ENCODE assay signal across 36 cellular contexts in the genomic region with DNA sequence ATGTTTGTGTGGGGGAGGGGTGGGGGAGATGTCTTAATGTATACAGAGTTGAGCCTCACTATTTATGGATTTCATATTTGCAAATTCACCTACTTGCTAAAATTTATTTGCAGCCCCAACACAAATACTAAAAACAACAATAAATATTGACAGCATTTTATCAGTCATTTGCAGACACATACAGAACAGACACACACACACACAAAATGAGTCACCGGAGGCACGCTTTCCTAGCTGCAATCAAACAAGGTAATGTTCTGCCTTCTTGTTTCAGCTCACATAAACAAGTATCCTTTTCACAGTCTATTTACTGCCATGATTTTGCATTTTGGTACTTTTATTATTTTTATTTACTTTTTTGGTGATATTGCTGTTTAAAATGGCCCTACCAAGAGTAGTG.
DNase-seq lines count a peak whose midpoint lies in the region; ATAC-seq, FAIRE-seq and TF ChIP-seq lines count a peak whose summit lies in the region.
"Had no signal": no experiment of that assay in that cellular context is flagged by ENCODE, and none has a peak within 500 bp of the region (broad histone marks: within the 10 kb centered on the region; RNA-seq: fewer than 3 reads in every experiment).

No MANE protein-coding gene starts in this region.

- no peaks in the 10 kb centered on the region for H3K36me3 Mint-ChIP-seq in Calu3 (ENCODE audit: insufficient read depth, unreplicated experiment)
- H3K36me3 Mint-ChIP-seq in CD4-positive, alpha-beta T cell (ENCODE audit: low read depth) = no peaks in the 10 kb centered on the region
- H3K36me3 Mint-ChIP-seq: activated naive CD4-positive, alpha-beta T cell treated with anti-CD3 and anti-CD28 coated beads, Interleukin-2, amount 50 U/mL, for 24 hours; natural killer cell treated with Interleukin-12 subunit alpha and Interleukin-12 subunit beta and Interleukin-15 and Interleukin-18, amount 100 ng/mL, for 72 hours; stimulated activated naive B cell treated with anti-CD40 and anti-IgM and Interleukin-4, amounts not matched to agents 10 μg/mL and 1 μg/mL and 100 μg/mL, for 72 hours had no signal

- H3K27me3 ChIP-seq in bronchial epithelial cell (ENCODE audit: control insufficient read depth, insufficient read depth, low read length) = no peaks in the 10 kb centered on the region
- H3K27me3 ChIP-seq in CD4-positive, alpha-beta T cell (ENCODE audit: control insufficient read depth, insufficient read depth, low read length) = no peaks in the 10 kb centered on the region
- H3K27me3 ChIP-seq: BLaER1, gastroesophageal sphincter, upper lobe of left lung had no signal

- peaks cover 33% of the 10 kb centered on the region for H3K4me1 Mint-ChIP-seq in Calu3 (ENCODE audit: low read depth, unreplicated experiment)
- H3K4me1 Mint-ChIP-seq in CD4-positive, alpha-beta T cell (ENCODE audit: low read depth) = no peaks in the 10 kb centered on the region
- H3K4me1 Mint-ChIP-seq: activated naive CD4-positive, alpha-beta T cell treated with anti-CD3 and anti-CD28 coated beads, Interleukin-2, amount 50 U/mL, for 24 hours; stimulated activated naive B cell treated with anti-CD40 and anti-IgM and Interleukin-4, amounts not matched to agents 10 μg/mL and 1 μg/mL and 100 μg/mL, for 72 hours had no signal

- intact Hi-C loops in Calu3 (cut with micrococcal nuclease; ENCODE audit: unreplicated experiment) = no loop called here
- intact Hi-C loops in CD4-positive, alpha-beta T cell (cut with DNase I, micrococcal nuclease) = loop anchor here in 1 of 2 experiments (5.0 kb wide), 1 partner anchor 208 kb away; the partner anchor contains the start of gene TFAM

- TF ChIP-seq CTCF in Calu3 (IDR thresholded peaks at IDR 0.05; ENCODE audit: unreplicated experiment) (no peak), bronchial epithelial cell (IDR thresholded peaks at IDR 0.05; ENCODE audit: insufficient read depth, low read length, severe bottlenecking) (no peak), fibroblast of villous mesenchyme (IDR thresholded peaks at IDR 0.05; ENCODE audit: insufficient read depth, low read depth, low read length) (no peak)
- TF ChIP-seq CTCF in CD4-positive, alpha-beta T cell (IDR thresholded peaks at IDR 0.05) = no peak

- no peaks in the 10 kb centered on the region for H3K9me3 Mint-ChIP-seq in Calu3 (ENCODE audit: low read depth, unreplicated experiment)
- no peaks in the 10 kb centered on the region for H3K9me3 Mint-ChIP-seq in CD4-positive, alpha-beta T cell
- H3K9me3 Mint-ChIP-seq: activated naive CD4-positive, alpha-beta T cell treated with anti-CD3 and anti-CD28 coated beads, Interleukin-2, amount 50 U/mL, for 24 hours; effector memory CD8-positive, alpha-beta T cell; natural killer cell treated with Interleukin-12 subunit alpha and Interleukin-12 subunit beta and Interleukin-15 and Interleukin-18, amount 100 ng/mL, for 72 hours; stimulated activated naive B cell treated with anti-CD40 and anti-IgM and Interleukin-4, amounts not matched to agents 10 μg/mL and 1 μg/mL and 100 μg/mL, for 72 hours; T-helper 2 cell treated with Interferon-gamma antibody and Interleukin-4, amounts not matched to agents 5 μg/mL and 100 μg/mL, for 36 hours had no signal

- peak; percentile 29 for DNase-seq in Calu3
- peak; percentile 29 for DNase-seq in OCI-M1 (lab: John Stamatoyannopoulos, UW)
- peak; percentile 66 for DNase-seq in bronchial epithelial cell (ENCODE audit: low read depth)
- peak; percentile 18 for DNase-seq in fibroblast of villous mesenchyme (ENCODE audit: low read depth)
- DNase-seq in CD4-positive, alpha-beta T cell = no peak
- no peak for DNase-seq in putamen (ENCODE audit: low spot score)
- DNase-seq: activated CD4-positive, alpha-beta T cell treated with anti-CD3 and anti-CD28 coated beads for 4 hours; amygdala; Caco-2; cortex of kidney; effector memory CD8-positive, alpha-beta T cell; KG1; left cardiac atrium; NCI-H1417; NCI-H2029 treated with DMSO at 0.1 percent for 48 hours; NCI-H2227 treated with DMSO at 0.1 percent for 48 hours; NCI-H526 treated with DMSO at 0.1 percent for 48 hours; NK-92 treated with Interleukin-12 subunit alpha and Interleukin-12 subunit beta, amount 100 ng/mL, for 24 hours; occipital lobe; PC-9; Right ventricle myocardium superior; stimulated activated naive B cell treated with anti-CD40 and anti-IgM and Interleukin-4, amounts not matched to agents 10 μg/mL and 1 μg/mL and 100 μg/mL, for 72 hours; substantia nigra; upper lobe of left lung had no signal

- FAIRE-seq in bronchial epithelial cell (lab: Jason Lieb, UNC) = no peak
- FAIRE-seq: GM19239, H1, HTR-8/SVneo had no signal

- POLR2A ChIA-PET in CD4-positive, alpha-beta T cell (lab: Charles Lee) = no interaction called here

- H3K27ac Mint-ChIP-seq in Calu3 (ENCODE audit: unreplicated experiment) = no peak overlapping the region
- H3K27ac Mint-ChIP-seq in CD4-positive, alpha-beta T cell = no peak overlapping the region
- H3K27ac Mint-ChIP-seq: activated naive CD4-positive, alpha-beta T cell treated with anti-CD3 and anti-CD28 coated beads, Interleukin-2, amount 50 U/mL, for 24 hours; effector memory CD8-positive, alpha-beta T cell; natural killer cell treated with Interleukin-12 subunit alpha and Interleukin-12 subunit beta and Interleukin-15 and Interleukin-18, amount 100 ng/mL, for 72 hours; stimulated activated naive B cell treated with anti-CD40 and anti-IgM and Interleukin-4, amounts not matched to agents 10 μg/mL and 1 μg/mL and 100 μg/mL, for 72 hours; T-helper 2 cell treated with Interferon-gamma antibody and Interleukin-4, amounts not matched to agents 5 μg/mL and 100 μg/mL, for 36 hours had no signal

- H3K4me3 Mint-ChIP-seq in Calu3 (ENCODE audit: low read depth, unreplicated experiment) = no peak overlapping the region
- no peak overlapping the region for H3K4me3 Mint-ChIP-seq in CD4-positive, alpha-beta T cell
- H3K4me3 Mint-ChIP-seq: activated naive CD4-positive, alpha-beta T cell treated with anti-CD3 and anti-CD28 coated beads, Interleukin-2, amount 50 U/mL, for 24 hours; effector memory CD8-positive, alpha-beta T cell; natural killer cell treated with Interleukin-12 subunit alpha and Interleukin-12 subunit beta and Interleukin-15 and Interleukin-18, amount 100 ng/mL, for 72 hours; stimulated activated naive B cell treated with anti-CD40 and anti-IgM and Interleukin-4, amounts not matched to agents 10 μg/mL and 1 μg/mL and 100 μg/mL, for 72 hours; T-helper 2 cell treated with Interferon-gamma antibody and Interleukin-4, amounts not matched to agents 5 μg/mL and 100 μg/mL, for 36 hours had no signal

- no peaks in the 10 kb centered on the region for H3K27me3 Mint-ChIP-seq in Calu3 (ENCODE audit: unreplicated experiment)
- H3K27me3 Mint-ChIP-seq in CD4-positive, alpha-beta T cell = peaks cover 12% of the 10 kb centered on the region

- H3K36me3 ChIP-seq in bronchial epithelial cell (ENCODE audit: control insufficient read depth, insufficient read depth, low read length) = no peaks in the 10 kb centered on the region
- H3K36me3 ChIP-seq: BLaER1, gastroesophageal sphincter, upper lobe of left lung had no signal

- no peaks in the 10 kb centered on the region for H3K9me3 ChIP-seq in CD4-positive, alpha-beta T cell (ENCODE audit: control insufficient read depth, low read length)
- H3K9me3 ChIP-seq: BLaER1, Caco-2, gastroesophageal sphincter, upper lobe of left lung had no signal

- ATAC-seq in HG02970 (IDR thresholded peaks at IDR 0.05; ENCODE audit: low FRiP score, unreplicated experiment) = no peak
- ATAC-seq in HG02870 (IDR thresholded peaks at IDR 0.05; ENCODE audit: unreplicated experiment) = no peak
- no peak for ATAC-seq in CD4-positive, alpha-beta T cell (ENCODE audit: poor library complexity)
- ATAC-seq: effector memory CD8-positive, alpha-beta T cell; esophagus mucosa; gastroesophageal sphincter; left cardiac atrium; natural killer cell treated with Interleukin-12 subunit alpha and Interleukin-12 subunit beta and Interleukin-15 and Interleukin-18, amount 100 ng/mL, for 72 hours; stimulated activated naive B cell treated with anti-CD40 and anti-IgM and Interleukin-4, amounts not matched to agents 10 μg/mL and 1 μg/mL and 100 μg/mL, for 72 hours had no signal

- CTCF ChIA-PET in Calu3 (lab: Charles Lee) = interaction anchor here (0.8 to 5.8 kb wide), 7 partner anchors 10 to 206 kb away, joined by 3 to 64 read pairs (median 4); partner anchors contain the start of genes CISD1 and TFAM
- CTCF ChIA-PET in CD4-positive, alpha-beta T cell (lab: Charles Lee) = no interaction called here

- H3K4me3 ChIP-seq in bronchial epithelial cell (ENCODE audit: low read depth, low read length) = no peak overlapping the region
- H3K4me3 ChIP-seq in fibroblast of villous mesenchyme (ENCODE audit: low read depth, low read length) = no peak overlapping the region
- H3K4me3 ChIP-seq: BLaER1, gastroesophageal sphincter, lung, PC-9, upper lobe of left lung had no signal

- BruUV-seq in Calu3 (replicated peaks; lab: Mats Ljungman, UMichigan) = no TSS peak

- H3K27ac ChIP-seq in CD4-positive, alpha-beta T cell (ENCODE audit: low read depth, low read length) = no peak overlapping the region
- H3K27ac ChIP-seq: BLaER1, PC-9, upper lobe of left lung had no signal

Comparison
In these comparisons a context has a peak if more than half of its experiments do, and no peak if none do; other contexts are left out.
1. DNase-seq: peak in Calu3 (single experiment), OCI-M1 (single experiment), bronchial epithelial cell (single experiment) and fibroblast of villous mesenchyme (single experiment); none in CD4-positive, alpha-beta T cell (0 of 10) and putamen (single experiment).